In genomic region chr22:46035742-46036557, GRCh38 we compare ENCODE assay signal across 1 cellular context.
TF ChIP-seq lines count a peak whose summit lies in the region.

No MANE protein-coding gene starts in this region.

TF ChIP-seq in HepG2, 621 proteins besides CTCF, POLR2A, EP300 and RAD21 (continued from another document):
- TF ChIP-seq CSRNP1 (CRISPR knock-in tag; IDR thresholded peaks at IDR 0.05) (no peak; the same call in 1 of the 2 replicates), SALL2 (CRISPR knock-in tag; IDR thresholded peaks at IDR 0.05) (peak; percentile 81), FIP1L1 (IDR thresholded peaks at IDR 0.05; ENCODE audit: borderline replicate concordance, insufficient read depth, low read depth, low read length) (no peak), ZNF24 (IDR thresholded peaks at IDR 0.05) (no peak), ESRRA (CRISPR knock-in tag; IDR thresholded peaks at IDR 0.05; ENCODE audit: low read depth) (no peak), SRF (IDR thresholded peaks at IDR 0.05; ENCODE audit: low read depth, low read length) (peak; percentile 61; the same call in 1 of the 2 replicates), CBX2 (IDR thresholded peaks at IDR 0.05; ENCODE audit: low read depth, low read length) (no peak), CBX2 (CRISPR knock-in tag; IDR thresholded peaks at IDR 0.05; ENCODE audit: low read depth) (no peak), XBP1 (CRISPR knock-in tag; IDR thresholded peaks at IDR 0.05) (no peak), GABPA (IDR thresholded peaks at IDR 0.05; ENCODE audit: low read depth, low read length) (peak; percentile 93), GABPA (CRISPR knock-in tag; IDR thresholded peaks at IDR 0.05; ENCODE audit: low read depth) (peak; percentile 88), ZNF883 (CRISPR knock-in tag; IDR thresholded peaks at IDR 0.05; ENCODE audit: not compliant biosample characterization) (no peak)
- TF ChIP-seq, protein P1, sequence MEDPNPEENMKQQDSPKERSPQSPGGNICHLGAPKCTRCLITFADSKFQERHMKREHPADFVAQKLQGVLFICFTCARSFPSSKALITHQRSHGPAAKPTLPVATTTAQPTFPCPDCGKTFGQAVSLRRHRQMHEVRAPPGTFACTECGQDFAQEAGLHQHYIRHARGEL (CRISPR knock-in tag; IDR thresholded peaks at IDR 0.05) = 0 out of 2 replicates have a peak, but pooled peaks have one; percentile 68
TF ChIP-seq in HepG2: peak in this region for 174.
